Comparison of ENCODE assay signal across 8 cellular contexts in the genomic region with DNA sequence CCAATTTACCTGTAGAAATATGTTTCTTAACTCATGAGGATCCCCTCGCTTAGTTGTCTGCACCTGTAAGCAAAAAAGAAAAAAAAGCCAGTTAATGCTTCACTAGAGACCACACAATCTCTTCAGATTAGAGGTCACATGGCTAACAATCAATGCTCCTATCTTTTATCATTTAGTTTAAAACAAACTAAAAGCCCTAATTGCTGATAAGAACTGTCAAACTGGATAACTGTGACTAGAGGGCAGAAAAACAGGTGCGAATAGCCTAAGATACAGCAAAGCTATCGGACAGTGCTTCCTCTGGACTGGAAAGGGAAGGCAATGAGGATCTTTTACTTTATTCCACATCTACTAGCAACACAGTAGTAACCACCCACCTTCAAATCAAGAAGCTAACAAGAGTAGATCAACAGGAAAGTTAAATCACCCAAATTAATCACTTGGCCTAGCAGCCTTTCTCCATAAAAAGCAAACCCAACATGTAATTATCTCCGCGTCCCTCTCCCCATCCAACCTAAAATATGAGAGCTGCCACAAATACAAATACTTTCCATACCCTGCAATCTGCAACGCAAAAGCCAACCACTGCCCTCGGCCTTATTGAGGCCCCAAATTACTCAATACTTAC. TPM values are rescaled to one million over a fixed set of nuclear protein-coding genes. Genes with fewer than 3 reads are reported as not detected.
DNase-seq lines count a peak whose midpoint lies in the region; ATAC-seq and TF ChIP-seq lines count a peak whose summit lies in the region.

No MANE protein-coding gene starts in this region.

- H3K27ac Mint-ChIP-seq in activated naive CD4-positive, alpha-beta T cell treated with anti-CD3 and anti-CD28 coated beads for 36 hours: peak overlapping the region; percentile 94
- peak overlapping the region; percentile 91 for H3K27ac Mint-ChIP-seq in progenitor cell of endocrine pancreas

- CTCF ChIA-PET in activated naive CD4-positive, alpha-beta T cell treated with anti-CD3 and anti-CD28 coated beads for 36 hours (lab: Charles Lee): interaction anchor here (1.0 to 1.7 kb wide), 5 partner anchors 10 to 294 kb away, joined by 3 to 6 read pairs (median 4); a partner anchor contains a TSS

- no peaks in the 10 kb centered on the region for H3K9me3 ChIP-seq in SK-N-MC (ENCODE audit: low read depth, low read length)

- H3K9me3 Mint-ChIP-seq in activated naive CD4-positive, alpha-beta T cell treated with anti-CD3 and anti-CD28 coated beads for 36 hours: no peaks in the 10 kb centered on the region
- H3K9me3 Mint-ChIP-seq in progenitor cell of endocrine pancreas (ENCODE audit: low read depth): no peaks in the 10 kb centered on the region

- H3K27me3 Mint-ChIP-seq in activated naive CD4-positive, alpha-beta T cell treated with anti-CD3 and anti-CD28 coated beads for 36 hours (ENCODE audit: low read depth): no peaks in the 10 kb centered on the region
- peaks cover 53% of the 10 kb centered on the region for H3K27me3 Mint-ChIP-seq in progenitor cell of endocrine pancreas

- ATAC-seq in HG02981 (IDR thresholded peaks at IDR 0.05; ENCODE audit: unreplicated experiment): no peak

- H3K4me1 Mint-ChIP-seq in activated naive CD4-positive, alpha-beta T cell treated with anti-CD3 and anti-CD28 coated beads for 36 hours (ENCODE audit: low read depth): peaks cover 42% of the 10 kb centered on the region
- H3K4me1 Mint-ChIP-seq in progenitor cell of endocrine pancreas (ENCODE audit: low read depth): peaks cover 30% of the 10 kb centered on the region

- DNase-seq in activated naive CD4-positive, alpha-beta T cell treated with anti-CD3 and anti-CD28 coated beads for 36 hours: no peak
- no peak for DNase-seq in activated naive CD4-positive, alpha-beta T cell treated with Interleukin-2 at 50 U/mL for 16 hours
- DNase-seq in SK-N-MC (ENCODE audit: low read depth, low spot score) (no peak), fibroblast of the aortic adventitia (ENCODE audit: low read depth) (peak; percentile 33), progenitor cell of endocrine pancreas (ENCODE audit: low spot score, unreplicated experiment) (no peak), HCEC 1CT (no peak)
- no peak for DNase-seq in activated CD8-positive, alpha-beta memory T cell treated with anti-CD3 and anti-CD28 coated beads, Interleukin-2, amount 50 U/mL, for 4 hours

- H3K4me3 Mint-ChIP-seq in activated naive CD4-positive, alpha-beta T cell treated with anti-CD3 and anti-CD28 coated beads for 36 hours: peak overlapping the region; percentile 100
- H3K4me3 Mint-ChIP-seq in progenitor cell of endocrine pancreas (ENCODE audit: low read depth): peak overlapping the region; percentile 92

- TF ChIP-seq CTCF in fibroblast of the aortic adventitia (IDR thresholded peaks at IDR 0.05; ENCODE audit: insufficient read depth, low read length) (no peak), progenitor cell of endocrine pancreas (IDR thresholded peaks at IDR 0.05; ENCODE audit: unreplicated experiment) (no peak)

- peaks cover 22% of the 10 kb centered on the region; the same call in 1 of the 2 replicates for H3K36me3 ChIP-seq in SK-N-MC (ENCODE audit: insufficient read depth, low read length)

- H3K27ac ChIP-seq in SK-N-MC: no peak overlapping the region

- H3K36me3 Mint-ChIP-seq in activated naive CD4-positive, alpha-beta T cell treated with anti-CD3 and anti-CD28 coated beads for 36 hours (ENCODE audit: low read depth): peaks cover 25% of the 10 kb centered on the region
- H3K36me3 Mint-ChIP-seq in progenitor cell of endocrine pancreas (ENCODE audit: insufficient read depth): peaks cover 3% of the 10 kb centered on the region

- intact Hi-C loops in activated naive CD4-positive, alpha-beta T cell treated with anti-CD3 and anti-CD28 coated beads for 36 hours (cut with micrococcal nuclease): loop anchor here (5.0 to 10.0 kb wide), 4 partner anchors 541 to 969 kb away; a partner anchor contains a TSS

- H3K4me3 ChIP-seq in SK-N-MC (peak overlapping the region; percentile 82), fibroblast of the aortic adventitia (ENCODE audit: low read depth, low read length) (peak overlapping the region; percentile 95)

- peak overlapping the region; percentile 72 for H3K9ac ChIP-seq in SK-N-MC (ENCODE audit: insufficient read length)

RNA-seq across cellular contexts. Expression of a gene that starts 0.7 kb away (rescaled TPM):
- 10 to 100 TPM; 15.0 to 17.4 TPM for total RNA-seq in activated naive CD4-positive, alpha-beta T cell treated with anti-CD3 and anti-CD28 coated beads for 36 hours
- total RNA-seq in fibroblast of the aortic adventitia (ENCODE audit: low replicate concordance) (17.1 and 23.0 TPM in 2 replicates), progenitor cell of endocrine pancreas (8.6 and 13.9 TPM in 2 replicates)

RNA-seq across cellular contexts. Expression of a gene that starts 29.0 kb away (rescaled TPM):
- total RNA-seq in activated naive CD4-positive, alpha-beta T cell treated with anti-CD3 and anti-CD28 coated beads for 36 hours: 10 to 100 TPM; 74.6 to 77.2 TPM
- total RNA-seq in fibroblast of the aortic adventitia (ENCODE audit: low replicate concordance): 42.0 and 81.4 TPM in 2 replicates
- 40.5 and 41.2 TPM in 2 replicates for total RNA-seq in progenitor cell of endocrine pancreas
